17 cellular contexts compared by ENCODE assay signal in genomic region chr6:102813489-102814275, GRCh38.
DNase-seq lines count a peak whose midpoint lies in the region; TF ChIP-seq lines count a peak whose summit lies in the region.
"Had no signal": no experiment of that assay in that cellular context is flagged by ENCODE, and none has a peak within 500 bp of the region (broad histone marks: within the 10 kb centered on the region; RNA-seq: fewer than 3 reads in every experiment).

No MANE protein-coding gene starts in this region.

- no peak overlapping the region for H2AK5ac ChIP-seq in trophoblast cell (ENCODE audit: low read length)

- H3K27ac ChIP-seq in epithelial cell of prostate: no peak overlapping the region
- H3K27ac ChIP-seq in trophoblast cell (ENCODE audit: low read depth, low read length): no peak overlapping the region
- no peak overlapping the region for H3K27ac ChIP-seq in prostate gland

- intact Hi-C loops in prostate gland (cut with DNase I): no loop called here

- no peak overlapping the region for H3K4me3 ChIP-seq in trophoblast cell (ENCODE audit: low read depth, low read length)
- H3K4me3 ChIP-seq in prostate gland: no peak overlapping the region
- H3K4me3 ChIP-seq: HAP-1 had no signal

- H2AFZ ChIP-seq in trophoblast cell (ENCODE audit: insufficient read depth, low read length, poor library complexity): no peak overlapping the region

- TF ChIP-seq POLR2A in prostate gland (IDR thresholded peaks at IDR 0.05): no peak

- H3K79me1 ChIP-seq in trophoblast cell (ENCODE audit: low read length): no peaks in the 10 kb centered on the region

- no peak overlapping the region for H3K4me2 ChIP-seq in trophoblast cell (ENCODE audit: low read length)

- WGBS in trophoblast cell (ENCODE audit: extremely low coverage, insufficient coverage, insufficient read length): no CpG with 5 or more reads among the region's 11 CpGs
- 85% methylated on average over 11 of the region's 11 CpGs for WGBS in prostate gland

- no peak overlapping the region for H3K4ac ChIP-seq in trophoblast cell (ENCODE audit: low read depth, low read length)

- TF ChIP-seq CTCF in prostate gland (IDR thresholded peaks at IDR 0.05): no peak

- no peak overlapping the region for H4K12ac ChIP-seq in trophoblast cell (ENCODE audit: low read depth, low read length)

- H3K36me3 ChIP-seq in trophoblast cell (ENCODE audit: control insufficient read depth in 1 of 2, insufficient read depth in 2 of 2, low read length in 2 of 2) (no peaks in the 10 kb centered on the region), prostate gland (no peaks in the 10 kb centered on the region)
- H3K36me3 ChIP-seq: HAP-1 had no signal

- H3K9ac ChIP-seq in trophoblast cell (ENCODE audit: low read length): no peak overlapping the region

- no peak overlapping the region for H3K18ac ChIP-seq in trophoblast cell (ENCODE audit: low read length)

- DNase-seq in SIG-M5 treated with dmso at 0.1 percent for 504 hours (lab: John Stamatoyannopoulos, UW; ENCODE audit: unreplicated experiment): peak; percentile 4
- DNase-seq in SIG-M5 (lab: John Stamatoyannopoulos, UW): no peak
- peak; percentile 76 for DNase-seq in NCI-H526 treated with DMSO at 0.1 percent for 48 hours (lab: John Stamatoyannopoulos, UW)
- peak; percentile 10 for DNase-seq in epithelial cell of prostate (ENCODE audit: low read depth, low spot score)
- DNase-seq in trophoblast cell: peak; percentile 66 to 96
- no peak for DNase-seq in NCI-H446 treated with DMSO at 0.1 percent for 48 hours (lab: John Stamatoyannopoulos, UW)
- no peak for DNase-seq in kidney glomerular epithelial cell (lab: John Stamatoyannopoulos, UW)
- no peak for DNase-seq in prostate gland (ENCODE audit: low spot score)
- DNase-seq: C1 segment of cervical spinal cord, DMS153, Kasumi-1, MV-4-11, NCI-H1436, NCI-H2029 treated with DMSO at 0.1 percent for 48 hours, NCI-H2227 treated with DMSO at 0.1 percent for 48 hours, NCI-H82 had no signal

- no peak overlapping the region for H3K23ac ChIP-seq in trophoblast cell (ENCODE audit: low read length)

- H3K9me3 ChIP-seq in trophoblast cell (ENCODE audit: insufficient read depth, low read depth, low read length) (no peaks in the 10 kb centered on the region), prostate gland (no peaks in the 10 kb centered on the region)
- H3K9me3 ChIP-seq: HAP-1 had no signal

- no peak overlapping the region for H3K14ac ChIP-seq in trophoblast cell (ENCODE audit: low read length)

- no peaks in the 10 kb centered on the region for H3K27me3 ChIP-seq in trophoblast cell (ENCODE audit: insufficient read depth, low read length)
- no peaks in the 10 kb centered on the region for H3K27me3 ChIP-seq in prostate gland (replicated peaks; ENCODE audit: insufficient read depth)

- no peak overlapping the region for H4K8ac ChIP-seq in trophoblast cell (ENCODE audit: low read depth, low read length)

- no peak overlapping the region for H4K91ac ChIP-seq in trophoblast cell (ENCODE audit: low read depth, low read length)

- H3K4me1 ChIP-seq in trophoblast cell (ENCODE audit: control insufficient read depth in 1 of 2, insufficient read depth in 2 of 2, low read length in 2 of 2) (no peaks in the 10 kb centered on the region), prostate gland (replicated peaks) (no peaks in the 10 kb centered on the region)
- H3K4me1 ChIP-seq: HAP-1 had no signal

- H2BK120ac ChIP-seq in trophoblast cell (ENCODE audit: insufficient read depth, low read length, poor library complexity): no peak overlapping the region

- no peaks in the 10 kb centered on the region for H3K79me2 ChIP-seq in trophoblast cell (ENCODE audit: control insufficient read depth, insufficient read depth, low read length, poor library complexity)

- H2BK5ac ChIP-seq in trophoblast cell (ENCODE audit: low read depth, low read length, poor library complexity): no peak overlapping the region

- H2BK12ac ChIP-seq in trophoblast cell (ENCODE audit: low read length): no peak overlapping the region

Comparison
In these comparisons a context has a peak if more than half of its experiments do, and no peak if none do; other contexts are left out.
1. DNase-seq: peak in SIG-M5 treated with dmso at 0.1 percent for 504 hours (single experiment), NCI-H526 treated with DMSO at 0.1 percent for 48 hours (single experiment), epithelial cell of prostate (single experiment) and trophoblast cell (2 of 2); none in SIG-M5 (single experiment), NCI-H446 treated with DMSO at 0.1 percent for 48 hours (single experiment), kidney glomerular epithelial cell (single experiment) and prostate gland (single experiment).